ENCODE assay signal across 23 cellular contexts in the genomic region with DNA sequence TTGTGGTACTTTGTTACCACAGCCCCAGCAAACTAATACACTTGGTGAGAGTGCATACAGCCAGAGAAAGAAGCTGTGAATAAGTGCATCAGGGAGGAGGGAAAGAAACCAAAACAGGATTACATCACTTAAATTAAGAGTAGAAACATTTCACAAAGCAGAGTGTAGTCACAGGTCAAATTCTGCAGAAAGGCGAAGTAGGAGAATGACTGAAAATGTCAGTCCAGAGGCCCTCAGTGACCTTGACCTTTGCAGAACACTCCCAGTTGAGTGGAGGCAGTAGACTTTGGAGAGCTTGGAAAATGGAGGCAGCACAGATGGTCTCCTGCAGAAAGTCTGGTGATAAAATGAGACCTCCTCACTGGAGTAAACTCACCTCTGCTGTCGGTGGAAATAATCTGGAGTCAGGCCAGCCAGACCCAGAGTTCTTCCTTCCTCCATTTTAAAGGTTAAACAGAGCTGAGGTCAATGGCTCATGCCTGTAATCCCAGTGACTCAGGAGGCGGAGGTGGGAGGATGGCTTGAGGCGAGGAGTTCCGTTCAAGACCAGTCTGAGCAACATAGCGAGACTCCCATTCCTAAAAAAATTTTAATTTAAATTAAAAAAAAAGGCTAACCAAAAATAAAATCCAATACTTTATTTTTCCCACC. TPM values are rescaled to one million over a fixed set of nuclear protein-coding genes. Genes with fewer than 3 reads are reported as not detected.
"Had no signal": no experiment of that assay in that cellular context is flagged by ENCODE, and none has a peak within 500 bp of the region (broad histone marks: within the 10 kb centered on the region; RNA-seq: fewer than 3 reads in every experiment).

No MANE protein-coding gene starts in this region.

- FAIRE-seq: endothelial cell of umbilical vein had no signal

- H3K36me3 ChIP-seq: prostate gland had no signal

- H3K4me1 Mint-ChIP-seq: activated naive CD4-positive, alpha-beta T cell treated with anti-CD3 and anti-CD28 coated beads, Interleukin-2, amount 50 U/mL, for 24 hours; neural crest cell had no signal

- H3K27me3 ChIP-seq: body of pancreas had no signal

- H3K36me3 Mint-ChIP-seq: activated naive CD4-positive, alpha-beta T cell treated with anti-CD3 and anti-CD28 coated beads, Interleukin-2, amount 50 U/mL, for 24 hours; WTC11 had no signal

- H3K27ac ChIP-seq: body of pancreas, prostate gland, skin epidermis had no signal

- ATAC-seq: body of pancreas; right cardiac atrium; stimulated activated naive CD8-positive, alpha-beta T cell treated with anti-CD3 and anti-CD28 coated beads, Interleukin-15, Interleukin-2, amounts not matched to agents 100 U/mL and 50 U/mL, for 24 hours; WTC11 had no signal

- H3K27ac Mint-ChIP-seq: activated CD4-positive, alpha-beta memory T cell treated with anti-CD3 and anti-CD28 coated beads, Interleukin-2, amount 10 ng/mL, durations not matched to agents 7 days and 5 days; activated naive CD4-positive, alpha-beta T cell treated with anti-CD3 and anti-CD28 coated beads, Interleukin-2, amount 50 U/mL, for 24 hours; activated T-cell treated with anti-CD3 and anti-CD28 coated beads, Interleukin-2, amount 50 U/mL, for 24 hours; WTC11 had no signal

- H3K4me1 ChIP-seq: body of pancreas, prostate gland had no signal

- H3K4me3 Mint-ChIP-seq: activated CD4-positive, alpha-beta memory T cell treated with anti-CD3 and anti-CD28 coated beads, Interleukin-2, amount 10 ng/mL, durations not matched to agents 7 days and 5 days; activated naive CD4-positive, alpha-beta T cell treated with anti-CD3 and anti-CD28 coated beads, Interleukin-2, amount 50 U/mL, for 24 hours; activated T-cell treated with anti-CD3 and anti-CD28 coated beads, Interleukin-2, amount 50 U/mL, for 24 hours; neural crest cell; WTC11 had no signal

- H3K9me3 Mint-ChIP-seq: activated CD4-positive, alpha-beta memory T cell treated with anti-CD3 and anti-CD28 coated beads, Interleukin-2, amount 10 ng/mL, durations not matched to agents 7 days and 5 days; activated naive CD4-positive, alpha-beta T cell treated with anti-CD3 and anti-CD28 coated beads, Interleukin-2, amount 50 U/mL, for 24 hours; activated T-cell treated with anti-CD3 and anti-CD28 coated beads, Interleukin-2, amount 50 U/mL, for 24 hours; WTC11 had no signal

- H3K9me3 ChIP-seq: body of pancreas, prostate gland had no signal

- H3K4me3 ChIP-seq: body of pancreas, prostate gland, skin epidermis had no signal

- DNase-seq: activated CD4-positive, alpha-beta memory T cell treated with anti-CD3 and anti-CD28 coated beads, Interleukin-2, amount 10 ng/mL, durations not matched to agents 7 days and 5 days; activated CD4-positive, alpha-beta T cell treated with anti-CD3 and anti-CD28 coated beads for 4 hours; activated effector memory CD4-positive, alpha-beta T cell treated with Interleukin-2 at 50 U/mL for 16 hours; activated T-cell treated with anti-CD3 and anti-CD28 coated beads, Interleukin-2, amount 50 U/mL, for 24 hours; amygdala; body of pancreas; cortex of kidney; effector CD8-positive, alpha-beta T cell; foreskin melanocyte; islet precursor cell; mammary epithelial cell; right cardiac atrium; stimulated activated CD4-positive, alpha-beta T cell treated with anti-CD3 and anti-CD28 coated beads, Interleukin-4, amount 100 ng/mL, for 24 hours; stimulated activated naive CD8-positive, alpha-beta T cell treated with anti-CD3 and anti-CD28 coated beads, Interleukin-15, Interleukin-2, amounts not matched to agents 100 U/mL and 50 U/mL, for 24 hours; trophoblast cell had no signal

RNA-seq across cellular contexts. Expression of gene CD86, which starts 5.0 kb away (rescaled TPM):
- total RNA-seq: endothelial cell of umbilical vein, fibroblast of lung, neural crest cell, osteoblast had no signal
- polyA plus RNA-seq: endothelial cell of umbilical vein, fibroblast of lung had no signal

RNA-seq across cellular contexts. Expression of gene ILDR1, which starts 38.1 kb away (rescaled TPM):
- total RNA-seq: endothelial cell of umbilical vein, fibroblast of lung, neural crest cell, osteoblast, right cardiac atrium had no signal
- polyA plus RNA-seq: endothelial cell of umbilical vein, fibroblast of lung, right cardiac atrium had no signal
